37 cellular contexts compared by ENCODE assay signal in the genomic region with DNA sequence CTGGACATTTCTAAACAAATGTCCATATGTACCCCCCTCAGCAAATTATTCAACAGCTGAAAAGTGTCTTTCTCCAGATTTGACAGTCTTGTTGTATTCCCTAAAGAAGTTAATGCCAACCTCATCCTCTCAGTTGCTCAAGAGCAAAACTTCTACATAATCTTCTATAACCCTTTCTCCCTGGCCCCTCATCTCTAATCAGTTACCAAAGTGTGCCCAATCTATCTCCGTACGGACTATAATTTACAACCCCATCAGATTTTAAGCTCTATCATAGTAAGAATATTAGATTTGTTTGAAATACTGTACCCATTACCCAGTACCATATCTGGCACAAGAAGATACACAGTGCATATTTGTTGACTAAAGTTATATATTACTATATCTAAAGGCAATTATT.
"Had no signal": no experiment of that assay in that cellular context is flagged by ENCODE, and none has a peak within 500 bp of the region (broad histone marks: within the 10 kb centered on the region; RNA-seq: fewer than 3 reads in every experiment).

No MANE protein-coding gene starts in this region.

- H3K27me3 Mint-ChIP-seq: activated naive CD8-positive, alpha-beta T cell treated with anti-CD3 and anti-CD28 coated beads for 36 hours; activated naive CD8-positive, alpha-beta T cell treated with anti-CD3 and anti-CD28 coated beads, Interleukin-2, amount 10 ng/mL, durations not matched to agents 7 days and 5 days; brain; central memory CD8-positive, alpha-beta T cell had no signal

- H3K27ac Mint-ChIP-seq: activated naive CD4-positive, alpha-beta T cell treated with anti-CD3 and anti-CD28 coated beads for 36 hours; activated naive CD4-positive, alpha-beta T cell treated with anti-CD3 and anti-CD28 coated beads, Interleukin-2, amount 50 U/mL, for 24 hours; activated naive CD4-positive, alpha-beta T cell treated with anti-CD3 and anti-CD28 coated beads, Interleukin-2, amount 50 U/mL, for 72 hours; activated naive CD8-positive, alpha-beta T cell; activated naive CD8-positive, alpha-beta T cell treated with anti-CD3 and anti-CD28 coated beads for 36 hours; activated naive CD8-positive, alpha-beta T cell treated with anti-CD3 and anti-CD28 coated beads, Interleukin-2, amount 10 ng/mL, durations not matched to agents 7 days and 5 days; activated naive CD8-positive, alpha-beta T cell treated with anti-CD3 and anti-CD28 coated beads, Interleukin-2, amount 50 U/mL, for 24 hours; activated T-cell treated with anti-CD3 and anti-CD28 coated beads, Interleukin-2, amount 50 U/mL, for 24 hours; activated T-cell treated with anti-CD3 and anti-CD28 coated beads, Interleukin-2, amount 50 U/mL, for 72 hours; activated T-helper 1 cell treated with anti-CD3 and anti-CD28 coated beads, Interleukin-12 subunit alpha, Interleukin-12 subunit beta, Interleukin-2, Interleukin-4 antibody, amounts not matched to agents 30 ng/mL and 10 ng/mL and 1 ng/mL, durations not matched to agents 14 hours and 24 hours and 36 hours; activated T-helper 17 cell treated with anti-CD3 and anti-CD28 coated beads, Interleukin-2, amount 50 U/mL, for 72 hours; activated T-helper 2 cell treated with anti-CD3 and anti-CD28 coated beads, Interferon-gamma antibody, Interleukin-2, Interleukin-4, amounts not matched to agents 10 μg/mL and 5 μg/mL and 100 μg/mL, durations not matched to agents 14 hours and 24 hours and 36 hours; brain had no signal

- H3K36me3 Mint-ChIP-seq: activated naive CD4-positive, alpha-beta T cell treated with anti-CD3 and anti-CD28 coated beads, Interleukin-2, amount 50 U/mL, for 24 hours; activated naive CD4-positive, alpha-beta T cell treated with anti-CD3 and anti-CD28 coated beads, Interleukin-2, amount 50 U/mL, for 72 hours; activated naive CD8-positive, alpha-beta T cell; activated naive CD8-positive, alpha-beta T cell treated with anti-CD3 and anti-CD28 coated beads for 36 hours; activated naive CD8-positive, alpha-beta T cell treated with anti-CD3 and anti-CD28 coated beads, Interleukin-2, amount 10 ng/mL, durations not matched to agents 7 days and 5 days; brain had no signal

- ATAC-seq: activated naive CD4-positive, alpha-beta T cell treated with anti-CD3 and anti-CD28 coated beads, Interleukin-2, amount 50 U/mL, for 72 hours; activated naive CD8-positive, alpha-beta T cell treated with anti-CD3 and anti-CD28 coated beads, Interleukin-2, amount 50 U/mL, for 24 hours; activated T-cell treated with anti-CD3 and anti-CD28 coated beads, Interleukin-2, amount 50 U/mL, for 4 hours; activated T-cell treated with anti-CD3 and anti-CD28 coated beads, Interleukin-2, amount 50 U/mL, for 72 hours; activated T-helper 17 cell treated with anti-CD3 and anti-CD28 coated beads, Interleukin-2, amount 50 U/mL, for 72 hours; body of pancreas had no signal

- DNase-seq: activated effector memory CD4-positive, alpha-beta T cell treated with anti-CD3 and anti-CD28 coated beads, Interleukin-2, amount 50 U/mL, for 16 hours; activated effector memory CD4-positive, alpha-beta T cell treated with Interleukin-2 at 50 U/mL for 16 hours; activated gamma-delta T cell; activated gamma-delta T cell treated with Interleukin-2 at 50 U/mL for 16 hours; activated naive CD4-positive, alpha-beta T cell; activated naive CD4-positive, alpha-beta T cell treated with anti-CD3 and anti-CD28 coated beads for 36 hours; activated naive CD4-positive, alpha-beta T cell treated with anti-CD3 and anti-CD28 coated beads, Interleukin-2, amount 50 U/mL, for 16 hours; activated naive CD4-positive, alpha-beta T cell treated with Interleukin-2 at 50 U/mL for 16 hours; activated naive CD8-positive, alpha-beta T cell treated with anti-CD3 and anti-CD28 coated beads for 36 hours; activated naive CD8-positive, alpha-beta T cell treated with anti-CD3 and anti-CD28 coated beads, Interleukin-2, amount 10 ng/mL, durations not matched to agents 7 days and 5 days; activated naive CD8-positive, alpha-beta T cell treated with anti-CD3 and anti-CD28 coated beads, Interleukin-2, amount 50 U/mL, for 24 hours; activated T-cell treated with anti-CD3 and anti-CD28 coated beads, Interleukin-2, amount 50 U/mL, for 1 hour; activated T-cell treated with anti-CD3 and anti-CD28 coated beads, Interleukin-2, amount 50 U/mL, for 24 hours; activated T-cell treated with anti-CD3 and anti-CD28 coated beads, Interleukin-2, amount 50 U/mL, for 4 hours; activated T-cell treated with anti-CD3 and anti-CD28 coated beads, Interleukin-2, amount 50 U/mL, for 48 hours; activated T-cell treated with anti-CD3 and anti-CD28 coated beads, Interleukin-2, amount 50 U/mL, for 72 hours; adrenal gland; amniotic stem cell; amygdala; anterior cingulate cortex; aorta; body of pancreas; brain microvascular endothelial cell; caudate nucleus; central memory CD4-positive, alpha-beta T cell; cerebellar nuclear complex had no signal

- H3K4me1 Mint-ChIP-seq: activated naive CD4-positive, alpha-beta T cell treated with anti-CD3 and anti-CD28 coated beads, Interleukin-2, amount 50 U/mL, for 24 hours; activated naive CD8-positive, alpha-beta T cell treated with anti-CD3 and anti-CD28 coated beads for 36 hours; activated naive CD8-positive, alpha-beta T cell treated with anti-CD3 and anti-CD28 coated beads, Interleukin-2, amount 10 ng/mL, durations not matched to agents 7 days and 5 days; activated naive CD8-positive, alpha-beta T cell treated with anti-CD3 and anti-CD28 coated beads, Interleukin-2, amount 50 U/mL, for 24 hours; activated T-helper 17 cell treated with anti-CD3 and anti-CD28 coated beads, Interleukin-2, amount 50 U/mL, for 72 hours; brain; central memory CD8-positive, alpha-beta T cell had no signal

- H3K27ac ChIP-seq: adrenal gland, ascending aorta, body of pancreas, brain microvascular endothelial cell, breast epithelium, cardiac muscle cell had no signal

- H3K4me3 Mint-ChIP-seq: activated naive CD4-positive, alpha-beta T cell treated with anti-CD3 and anti-CD28 coated beads for 36 hours; activated naive CD4-positive, alpha-beta T cell treated with anti-CD3 and anti-CD28 coated beads, Interleukin-2, amount 50 U/mL, for 24 hours; activated naive CD8-positive, alpha-beta T cell; activated naive CD8-positive, alpha-beta T cell treated with anti-CD3 and anti-CD28 coated beads for 36 hours; activated naive CD8-positive, alpha-beta T cell treated with anti-CD3 and anti-CD28 coated beads, Interleukin-2, amount 10 ng/mL, durations not matched to agents 7 days and 5 days; activated naive CD8-positive, alpha-beta T cell treated with anti-CD3 and anti-CD28 coated beads, Interleukin-2, amount 50 U/mL, for 24 hours; activated T-cell treated with anti-CD3 and anti-CD28 coated beads, Interleukin-2, amount 50 U/mL, for 24 hours; activated T-cell treated with anti-CD3 and anti-CD28 coated beads, Interleukin-2, amount 50 U/mL, for 4 hours; activated T-cell treated with anti-CD3 and anti-CD28 coated beads, Interleukin-2, amount 50 U/mL, for 72 hours; activated T-helper 1 cell treated with anti-CD3 and anti-CD28 coated beads, Interleukin-12 subunit alpha, Interleukin-12 subunit beta, Interleukin-2, Interleukin-4 antibody, amounts not matched to agents 30 ng/mL and 10 ng/mL and 1 ng/mL, durations not matched to agents 14 hours and 24 hours and 36 hours; activated T-helper 17 cell treated with anti-CD3 and anti-CD28 coated beads, Interleukin-2, amount 50 U/mL, for 72 hours; brain; central memory CD8-positive, alpha-beta T cell had no signal

- H3K4me1 ChIP-seq: adrenal gland, ascending aorta, body of pancreas, breast epithelium had no signal

- H3K27me3 ChIP-seq: adrenal gland, ascending aorta, body of pancreas, brain microvascular endothelial cell, breast epithelium, cardiac muscle cell had no signal

- H3K36me3 ChIP-seq: adrenal gland, ascending aorta, brain microvascular endothelial cell, breast epithelium, cardiac muscle cell had no signal

- H3K9me3 Mint-ChIP-seq: activated naive CD4-positive, alpha-beta T cell treated with anti-CD3 and anti-CD28 coated beads for 36 hours; activated naive CD4-positive, alpha-beta T cell treated with anti-CD3 and anti-CD28 coated beads, Interleukin-2, amount 50 U/mL, for 24 hours; activated naive CD4-positive, alpha-beta T cell treated with anti-CD3 and anti-CD28 coated beads, Interleukin-2, amount 50 U/mL, for 72 hours; activated naive CD8-positive, alpha-beta T cell treated with anti-CD3 and anti-CD28 coated beads for 36 hours; activated naive CD8-positive, alpha-beta T cell treated with anti-CD3 and anti-CD28 coated beads, Interleukin-2, amount 10 ng/mL, durations not matched to agents 7 days and 5 days; activated naive CD8-positive, alpha-beta T cell treated with anti-CD3 and anti-CD28 coated beads, Interleukin-2, amount 50 U/mL, for 24 hours; activated T-cell treated with anti-CD3 and anti-CD28 coated beads, Interleukin-2, amount 50 U/mL, for 24 hours; activated T-cell treated with anti-CD3 and anti-CD28 coated beads, Interleukin-2, amount 50 U/mL, for 4 hours; activated T-cell treated with anti-CD3 and anti-CD28 coated beads, Interleukin-2, amount 50 U/mL, for 72 hours; activated T-helper 1 cell treated with anti-CD3 and anti-CD28 coated beads, Interleukin-12 subunit alpha, Interleukin-12 subunit beta, Interleukin-2, Interleukin-4 antibody, amounts not matched to agents 30 ng/mL and 10 ng/mL and 1 ng/mL, durations not matched to agents 14 hours and 24 hours and 36 hours; activated T-helper 17 cell treated with anti-CD3 and anti-CD28 coated beads, Interleukin-2, amount 50 U/mL, for 72 hours; activated T-helper 2 cell treated with anti-CD3 and anti-CD28 coated beads, Interferon-gamma antibody, Interleukin-2, Interleukin-4, amounts not matched to agents 10 μg/mL and 5 μg/mL and 100 μg/mL, durations not matched to agents 14 hours and 24 hours and 36 hours; brain; central memory CD8-positive, alpha-beta T cell had no signal

- H3K4me3 ChIP-seq: adrenal gland, ascending aorta, body of pancreas, breast epithelium, cardiac muscle cell had no signal

- H3K9me3 ChIP-seq: adrenal gland, ascending aorta, body of pancreas, breast epithelium had no signal
